In the genomic region with DNA sequence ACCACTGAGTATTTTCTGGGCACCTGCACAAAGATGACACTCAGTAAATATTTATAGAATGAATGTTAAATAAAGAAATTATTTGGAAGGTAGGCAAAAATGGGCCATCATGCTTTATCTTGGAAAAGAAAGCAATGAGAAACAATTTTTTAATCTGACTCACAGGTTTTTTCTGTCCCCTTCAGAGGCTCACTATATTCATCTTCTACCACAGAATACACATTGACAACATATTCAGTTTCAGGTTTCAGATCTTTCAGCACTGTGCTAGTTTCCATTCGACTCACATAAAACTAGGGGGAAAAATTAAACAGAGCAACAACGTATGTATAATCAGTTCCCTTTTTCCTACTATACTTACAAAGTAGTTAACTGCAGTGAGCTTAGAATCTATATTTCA, we compare ENCODE assay signal across 13 cellular contexts. TPM values are rescaled to one million over a fixed set of nuclear protein-coding genes. Genes with fewer than 3 reads are reported as not detected.
DNase-seq lines count a peak whose midpoint lies in the region; ATAC-seq, FAIRE-seq and TF ChIP-seq lines count a peak whose summit lies in the region.
"Had no signal": no experiment of that assay in that cellular context is flagged by ENCODE, and none has a peak within 500 bp of the region (broad histone marks: within the 10 kb centered on the region; RNA-seq: fewer than 3 reads in every experiment).

No MANE protein-coding gene starts in this region.

- no peak overlapping the region for H3K9ac ChIP-seq in fibroblast of lung (ENCODE audit: insufficient read depth, low read length)

- ATAC-seq in GM18858 (IDR thresholded peaks at IDR 0.05; ENCODE audit: unreplicated experiment) = peak; percentile 100
- ATAC-seq in GM21526 (IDR thresholded peaks at IDR 0.05; ENCODE audit: low FRiP score, unreplicated experiment) = peak; percentile 99
- peak; percentile 90 for ATAC-seq in HG03103 (IDR thresholded peaks at IDR 0.05; ENCODE audit: low read depth, unreplicated experiment)

- FAIRE-seq in frontal cortex (lab: Jason Lieb, UNC) = no peak
- FAIRE-seq: G401.6 had no signal

- no peak overlapping the region for H3K27ac ChIP-seq in fibroblast of lung (ENCODE audit: insufficient read depth, low read length)
- H3K27ac ChIP-seq: neutrophil had no signal

- H3K79me2 ChIP-seq in fibroblast of lung (ENCODE audit: control insufficient read depth, insufficient read depth, low read length) = peaks cover 11% of the 10 kb centered on the region

- no peaks in the 10 kb centered on the region for H3K9me3 ChIP-seq in fibroblast of lung (ENCODE audit: control insufficient read depth, insufficient read depth, low read depth, low read length)
- H3K9me3 ChIP-seq: neutrophil had no signal

- H3K9me3 Mint-ChIP-seq in activated naive CD4-positive, alpha-beta T cell treated with anti-CD3 and anti-CD28 coated beads for 36 hours = peaks cover 2% of the 10 kb centered on the region

- H3K4me3 Mint-ChIP-seq in activated naive CD4-positive, alpha-beta T cell treated with anti-CD3 and anti-CD28 coated beads for 36 hours = no peak overlapping the region
- H3K4me3 Mint-ChIP-seq: activated T-cell treated with anti-CD3 and anti-CD28 coated beads, Interleukin-2, amount 50 U/mL, for 24 hours had no signal

- DNase-seq in fibroblast of lung (ENCODE audit: low read depth in 2 of 2) (peak; percentile 65 to 81), frontal cortex (ENCODE audit: low spot score in 2 of 2) (no peak), NAMALWA (ENCODE audit: low spot score) (no peak), Kasumi-1 (lab: John Stamatoyannopoulos, UW) (no peak)
- DNase-seq in activated naive CD4-positive, alpha-beta T cell treated with anti-CD3 and anti-CD28 coated beads for 36 hours = no peak
- DNase-seq: activated T-cell treated with anti-CD3 and anti-CD28 coated beads, Interleukin-2, amount 50 U/mL, for 24 hours; NCI-H446 treated with DMSO at 0.1 percent for 48 hours had no signal

- no peaks in the 10 kb centered on the region for H3K36me3 Mint-ChIP-seq in activated naive CD4-positive, alpha-beta T cell treated with anti-CD3 and anti-CD28 coated beads for 36 hours (ENCODE audit: low read depth)

- no peak overlapping the region for H3K4me3 ChIP-seq in fibroblast of lung (replicated peaks in 1 of 4; ENCODE audit: control extremely low read depth in 1 of 4, insufficient read depth in 1 of 4, low read depth in 3 of 4, low read length in 4 of 4)

- H3K36me3 ChIP-seq in fibroblast of lung (ENCODE audit: control insufficient read depth, insufficient read depth, low read length) = peaks cover 25% of the 10 kb centered on the region
- H3K36me3 ChIP-seq: neutrophil had no signal

- H3K27me3 Mint-ChIP-seq in activated naive CD4-positive, alpha-beta T cell treated with anti-CD3 and anti-CD28 coated beads for 36 hours (ENCODE audit: low read depth) = peaks cover 20% of the 10 kb centered on the region

- peaks cover 2% of the 10 kb centered on the region for H3K4me1 Mint-ChIP-seq in activated naive CD4-positive, alpha-beta T cell treated with anti-CD3 and anti-CD28 coated beads for 36 hours (ENCODE audit: low read depth)

- H3K4me2 ChIP-seq in fibroblast of lung (ENCODE audit: extremely low read depth, insufficient read depth, low read length) = no peak overlapping the region

- peaks cover 11% of the 10 kb centered on the region for H3K4me1 ChIP-seq in fibroblast of lung (ENCODE audit: control insufficient read depth, extremely low read depth, insufficient read depth, low read length)

- no peak overlapping the region for H2AFZ ChIP-seq in fibroblast of lung (ENCODE audit: low read length)

- TF ChIP-seq CTCF in fibroblast of lung (conservative IDR thresholded peaks at IDR 0.05 in 1 of 2, IDR thresholded peaks at IDR 0.05 in 1 of 2; ENCODE audit: low read depth in 1 of 2, low read length in 2 of 2) = no peak

- intact Hi-C loops in activated naive CD4-positive, alpha-beta T cell treated with anti-CD3 and anti-CD28 coated beads for 36 hours (cut with micrococcal nuclease) = loop anchor here (2.0 kb wide), 1 partner anchor 61 kb away; no protein-coding TSS in a partner anchor

- no peak overlapping the region for H3K27ac Mint-ChIP-seq in activated naive CD4-positive, alpha-beta T cell treated with anti-CD3 and anti-CD28 coated beads for 36 hours
- H3K27ac Mint-ChIP-seq: activated T-cell treated with anti-CD3 and anti-CD28 coated beads, Interleukin-2, amount 50 U/mL, for 24 hours had no signal

- no peaks in the 10 kb centered on the region for H4K20me1 ChIP-seq in fibroblast of lung (ENCODE audit: control insufficient read depth, extremely low read depth, insufficient read depth, low read length)

- H3K27me3 ChIP-seq in fibroblast of lung (ENCODE audit: control insufficient read depth, insufficient read depth, low read length) = no peaks in the 10 kb centered on the region
- H3K27me3 ChIP-seq: neutrophil had no signal

- CTCF ChIA-PET in activated naive CD4-positive, alpha-beta T cell treated with anti-CD3 and anti-CD28 coated beads for 36 hours (lab: Charles Lee) = no interaction called here

RNA-seq across cellular contexts. Expression of a gene that starts 58.3 kb away (rescaled TPM):
- total RNA-seq in fibroblast of lung (580 and 1,023 TPM in 2 replicates), frontal cortex (22.8 TPM)
- 874 and 1,075 TPM in 2 replicates for polyA plus RNA-seq in fibroblast of lung
- 495 and 738 TPM in 2 replicates for polyA plus RNA-seq in fibroblast of lung (2012)
- 1,056 and 1,253 TPM in 2 replicates for polyA minus RNA-seq in fibroblast of lung (ENCODE audit: low replicate concordance)
- total RNA-seq in activated naive CD4-positive, alpha-beta T cell treated with anti-CD3 and anti-CD28 coated beads for 36 hours = under 1 TPM in 1 of 2 experiments, not detected in 1; 0.05 TPM
- total RNA-seq: T-helper 1 cell treated with Interleukin-12 subunit alpha and Interleukin-12 subunit beta and Interleukin-4 antibody, amounts not matched to agents 30 ng/mL and 1 ng/mL, for 36 hours had no signal

Comparison
In these comparisons a context has a peak if more than half of its experiments do, and no peak if none do; other contexts are left out.
1. DNase-seq: peak in fibroblast of lung (2 of 2); none in frontal cortex (0 of 2), NAMALWA (single experiment), Kasumi-1 (0 of 2) and activated naive CD4-positive, alpha-beta T cell treated with anti-CD3 and anti-CD28 coated beads for 36 hours (single experiment).
2. RNA of a gene that starts 58.3 kb away (total RNA-seq): 580 to 1,023 TPM in fibroblast of lung; 22.8 TPM in frontal cortex (single experiment) and 0.05 TPM in activated naive CD4-positive, alpha-beta T cell treated with anti-CD3 and anti-CD28 coated beads for 36 hours; every median in the first group is over 10 times any median in the second.
3. Peak in every context shown above with its lines, with median percentiles within 50 percentile points of each other: ATAC-seq.